Comparison of ENCODE assay signal across 9 cellular contexts in genomic region chr12:22631863-22632463, GRCh38. TPM values are rescaled to one million over a fixed set of nuclear protein-coding genes. Genes with fewer than 3 reads are reported as not detected.
DNase-seq lines count a peak whose midpoint lies in the region; ATAC-seq and TF ChIP-seq lines count a peak whose summit lies in the region.
"Had no signal": no experiment of that assay in that cellular context is flagged by ENCODE, and none has a peak within 500 bp of the region (broad histone marks: within the 10 kb centered on the region; RNA-seq: fewer than 3 reads in every experiment).

No MANE protein-coding gene starts in this region.

- H3K27ac ChIP-seq in HCT116 (ENCODE audit: low read depth, low read length) (no peak overlapping the region), liver (ENCODE audit: low read depth in 1 of 2, low read length in 2 of 2) (no peak overlapping the region)

- 66% methylated on average over 3 of the region's 3 CpGs for WGBS in liver

- TF ChIP-seq CTCF in HCT116 (IDR thresholded peaks at IDR 0.05 in 2 of 3, conservative IDR thresholded peaks at IDR 0.05 in 1 of 3; ENCODE audit: borderline replicate concordance in 1 of 3, insufficient read depth in 1 of 3, low read depth in 2 of 3, low read length in 2 of 3), result peak; percentile 35 to 68 (median 40); a peak in 4 of 6 replicates
- TF ChIP-seq CTCF in liver (IDR thresholded peaks at IDR 0.05; ENCODE audit: low read depth, low read length, missing input control), result peak; percentile 37

- RAD21 ChIA-PET in HCT116 (lab: Charles Lee; ENCODE audit: low non-redundant PET in 1 of 2, low total read pairs in 2 of 2, uncharacterized antibody in 2 of 2, unreplicated experiment in 2 of 2), result no interaction called here

- H3K4me1 ChIP-seq in HCT116 (ENCODE audit: control insufficient read depth in 1 of 2, insufficient read depth in 2 of 2, low read length in 2 of 2) (0 out of 4 replicates have a peak, but pooled peaks cover 0 to 4% of the 10 kb centered on the region in 2 experiments), adipocyte (ENCODE audit: control insufficient read depth, insufficient read depth, low read length) (peaks cover 29% of the 10 kb centered on the region), liver (ENCODE audit: control insufficient read depth in 4 of 4, insufficient read depth in 4 of 4, low read length in 3 of 4) (peaks cover 0 to 12% (median 8%) of the 10 kb centered on the region in 4 donors)

- H3K36me3 ChIP-seq in HCT116 (ENCODE audit: control insufficient read depth in 1 of 2, insufficient read depth in 2 of 2, low read length in 2 of 2), result 0 out of 4 replicates have a peak, but pooled peaks cover 0 to 5% of the 10 kb centered on the region in 2 experiments
- H3K36me3 ChIP-seq in adipocyte (ENCODE audit: control insufficient read depth, insufficient read depth, low read length, severe bottlenecking), result no peaks in the 10 kb centered on the region
- peaks cover 0 to 2% (median 0%) of the 10 kb centered on the region in 4 donors for H3K36me3 ChIP-seq in liver (ENCODE audit: control insufficient read depth in 4 of 4, insufficient read depth in 3 of 4, low read depth in 1 of 4, low read length in 3 of 4)

- BruUV-seq in HCT116 (replicated peaks; lab: Mats Ljungman, UMichigan), result no TSS peak

- H4K20me1 ChIP-seq in HCT116 (ENCODE audit: insufficient read depth), result peaks cover 18% of the 10 kb centered on the region

- peak; percentile 50; the same call in 1 of the 2 replicates for TF ChIP-seq RAD21 in HCT116 (IDR thresholded peaks at IDR 0.05; ENCODE audit: low read depth)
- peak; percentile 82 to 83 for TF ChIP-seq RAD21 in liver (IDR thresholded peaks at IDR 0.05)

- no peak for TF ChIP-seq POLR2A in HCT116 (IDR thresholded peaks at IDR 0.05; ENCODE audit: borderline replicate concordance, extremely low read depth, insufficient read depth, insufficient read length)

- intact Hi-C loops in HCT116 (cut with micrococcal nuclease), result loop anchor here (5.0 to 10.0 kb wide), 2 partner anchors 105 to 177 kb away; no protein-coding TSS in a partner anchor

- CTCF ChIA-PET in HCT116 (lab: Charles Lee), result no interaction called here

- H3K9ac ChIP-seq in HCT116 (ENCODE audit: low read length) (no peak overlapping the region), adipocyte (ENCODE audit: low read length) (no peak overlapping the region), liver (ENCODE audit: low read depth in 1 of 2, low read length in 2 of 2) (no peak overlapping the region)

- H3K9me3 ChIP-seq in HCT116 (ENCODE audit: control insufficient read depth in 1 of 2, insufficient read depth in 1 of 2, low read depth in 1 of 2, low read length in 2 of 2) (no peaks in the 10 kb centered on the region), adipocyte (ENCODE audit: control insufficient read depth, low read length) (no peaks in the 10 kb centered on the region), liver (ENCODE audit: control insufficient read depth in 4 of 4, low read length in 3 of 4) (no peaks in the 10 kb centered on the region)

- H3K9me2 ChIP-seq in HCT116 (ENCODE audit: insufficient read depth), result no peaks in the 10 kb centered on the region

- H3K79me2 ChIP-seq in HCT116 (ENCODE audit: insufficient read depth, low read length), result peaks cover 100% of the 10 kb centered on the region

- H3K4me3 ChIP-seq in HCT116 (replicated peaks in 1 of 2; ENCODE audit: low read depth in 1 of 2, low read length in 2 of 2) (no peak overlapping the region), adipocyte (ENCODE audit: low read length) (no peak overlapping the region), liver (ENCODE audit: low read depth in 1 of 3, low read length in 3 of 3) (no peak overlapping the region)

- no peak overlapping the region for H2AFZ ChIP-seq in HCT116 (ENCODE audit: low read depth, low read length, poor library complexity, severe bottlenecking)

- POLR2A ChIA-PET in HCT116 (lab: Charles Lee), result no interaction called here

- DNase-seq in AML-193 (lab: John Stamatoyannopoulos, UW) (peak; percentile 17 to 43), HCT116 (ENCODE audit: low read depth, low spot score) (no peak), adipocyte (ENCODE audit: low read depth) (peak; percentile 73), NCI-H345 (lab: John Stamatoyannopoulos, UW) (no peak), NCI-H1930 (lab: John Stamatoyannopoulos, UW) (no peak)
- DNase-seq: activated CD4-positive, alpha-beta T cell treated with anti-CD3 and anti-CD28 coated beads, Interleukin-2, amount 50 U/mL, for 1 hour had no signal

- H3K4me2 ChIP-seq in HCT116 (ENCODE audit: low read length), result no peak overlapping the region

- no peaks in the 10 kb centered on the region for H3K27me3 ChIP-seq in HCT116 (ENCODE audit: insufficient read depth, low read length)
- no peaks in the 10 kb centered on the region for H3K27me3 ChIP-seq in adipocyte (replicated peaks; ENCODE audit: control insufficient read depth, insufficient read depth, low read length)
- no peaks in the 10 kb centered on the region for H3K27me3 ChIP-seq in liver (ENCODE audit: control insufficient read depth in 4 of 4, insufficient read depth in 4 of 4, low read length in 3 of 4)

- no peak for ATAC-seq in HCT116
- ATAC-seq in GM19351 (IDR thresholded peaks at IDR 0.05; ENCODE audit: unreplicated experiment), result no peak
- no peak for ATAC-seq in GM18511 (IDR thresholded peaks at IDR 0.05; ENCODE audit: unreplicated experiment)

TF ChIP-seq in HCT116, 20 proteins besides CTCF, POLR2A, EP300 and RAD21 (continues in another document):
- TF ChIP-seq ZNF274 (IDR thresholded peaks at IDR 0.05; ENCODE audit: low read depth, low read length) (no peak), EZH2phosphoT487 (IDR thresholded peaks at IDR 0.05; ENCODE audit: borderline replicate concordance) (no peak), JUND (IDR thresholded peaks at IDR 0.05) (no peak), EZH2 (IDR thresholded peaks at IDR 0.05) (no peak), YY1 (IDR thresholded peaks at IDR 0.05; ENCODE audit: extremely low read depth, insufficient replicate concordance, low read depth, low read length) (no peak), POLR2AphosphoS5 (IDR thresholded peaks at IDR 0.05; ENCODE audit: low read depth, low read length) (no peak), FOSL1 (IDR thresholded peaks at IDR 0.05; ENCODE audit: low read depth) (no peak), EGR1 (IDR thresholded peaks at IDR 0.05; ENCODE audit: low read depth) (no peak), ELF1 (IDR thresholded peaks at IDR 0.05; ENCODE audit: borderline replicate concordance, low read depth) (no peak)
- TF ChIP-seq, protein P1, sequence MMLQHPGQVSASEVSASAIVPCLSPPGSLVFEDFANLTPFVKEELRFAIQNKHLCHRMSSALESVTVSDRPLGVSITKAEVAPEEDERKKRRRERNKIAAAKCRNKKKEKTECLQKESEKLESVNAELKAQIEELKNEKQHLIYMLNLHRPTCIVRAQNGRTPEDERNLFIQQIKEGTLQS (IDR thresholded peaks at IDR 0.05), result no peak

TF ChIP-seq in liver, 16 proteins besides CTCF, POLR2A, EP300 and RAD21 (continues in another document):
- TF ChIP-seq RXRA (IDR thresholded peaks at IDR 0.05) (no peak), SP1 (IDR thresholded peaks at IDR 0.05) (no peak), JUND (IDR thresholded peaks at IDR 0.05) (no peak), ZBTB33 (IDR thresholded peaks at IDR 0.05) (no peak), HNF4A (conservative IDR thresholded peaks at IDR 0.05) (no peak), REST (IDR thresholded peaks at IDR 0.05) (no peak), YY1 (IDR thresholded peaks at IDR 0.05) (no peak), EGR1 (IDR thresholded peaks at IDR 0.05; ENCODE audit: low read depth in 2 of 2) (no peak), FOXA1 (IDR thresholded peaks at IDR 0.05) (no peak)
- TF ChIP-seq, protein P2, sequence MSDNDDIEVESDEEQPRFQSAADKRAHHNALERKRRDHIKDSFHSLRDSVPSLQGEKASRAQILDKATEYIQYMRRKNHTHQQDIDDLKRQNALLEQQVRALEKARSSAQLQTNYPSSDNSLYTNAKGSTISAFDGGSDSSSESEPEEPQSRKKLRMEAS (IDR thresholded peaks at IDR 0.05), result no peak

RNA-seq across cellular contexts. Expression of gene ETNK1, which starts 7.0 kb away (rescaled TPM):
- total RNA-seq in HCT116 (2021; ENCODE audit: unreplicated experiment), result 83.6 TPM
- polyA plus RNA-seq in HCT116 (2012), result 21.3 and 28.6 TPM in 2 replicates
- 10 to 100 TPM; 31.4 to 51.4 TPM for total RNA-seq in liver
- polyA plus RNA-seq in liver, result 10 to 100 TPM; 15.6 to 22.7 TPM

Comparison
In these comparisons a context has a peak if more than half of its experiments do, and no peak if none do; other contexts are left out.
1. DNase-seq: peak in AML-193 (2 of 2) and adipocyte (single experiment); none in HCT116 (single experiment), NCI-H345 (single experiment) and NCI-H1930 (0 of 2).